Comparison of ENCODE assay signal across 37 cellular contexts in genomic region chr3:99342374-99342773, GRCh38.
"Had no signal": no experiment of that assay in that cellular context is flagged by ENCODE, and none has a peak within 500 bp of the region (broad histone marks: within the 10 kb centered on the region; RNA-seq: fewer than 3 reads in every experiment).

No MANE protein-coding gene starts in this region.

- H3K4me3 Mint-ChIP-seq: activated B cell treated with CpG ODN at 0.5 μM for 24 hours; activated CD4-positive, alpha-beta memory T cell treated with anti-CD3 and anti-CD28 coated beads for 36 hours; activated CD4-positive, alpha-beta T cell treated with anti-CD3 and anti-CD28 coated beads, Interleukin-2, amount 10 ng/mL, durations not matched to agents 24 days and 14 days; activated CD8-positive, alpha-beta T cell treated with anti-CD3 and anti-CD28 coated beads for 36 hours; activated naive CD4-positive, alpha-beta T cell treated with anti-CD3 and anti-CD28 coated beads for 36 hours; activated naive CD8-positive, alpha-beta T cell treated with anti-CD3 and anti-CD28 coated beads for 36 hours; activated T-cell treated with anti-CD3 and anti-CD28 coated beads, Interleukin-2, amount 50 U/mL, for 4 hours; activated T-cell treated with anti-CD3 and anti-CD28 coated beads, Interleukin-2, amount 50 U/mL, for 72 hours; activated T-helper 1 cell treated with anti-CD3 and anti-CD28 coated beads, Interleukin-12 subunit alpha, Interleukin-12 subunit beta, Interleukin-2, Interleukin-4 antibody, amounts not matched to agents 30 ng/mL and 10 ng/mL and 1 ng/mL, durations not matched to agents 14 hours and 24 hours and 36 hours; activated T-helper 17 cell treated with anti-CD3 and anti-CD28 coated beads, Interleukin-2, amount 50 U/mL, for 72 hours; T-helper 1 cell treated with Interleukin-12 subunit alpha and Interleukin-12 subunit beta and Interleukin-4 antibody, amounts not matched to agents 30 μg/mL and 1 μg/mL, for 36 hours; T-helper 2 cell treated with Interferon-gamma antibody and Interleukin-4, amounts not matched to agents 5 μg/mL and 100 μg/mL, for 36 hours had no signal

- ATAC-seq: activated CD8-positive, alpha-beta T cell treated with anti-CD3 and anti-CD28 coated beads for 36 hours; activated naive CD4-positive, alpha-beta T cell treated with anti-CD3 and anti-CD28 coated beads, Interleukin-2, amount 50 U/mL, for 72 hours; activated T-cell treated with anti-CD3 and anti-CD28 coated beads, Interleukin-2, amount 50 U/mL, for 4 hours; activated T-cell treated with anti-CD3 and anti-CD28 coated beads, Interleukin-2, amount 50 U/mL, for 72 hours; activated T-helper 17 cell treated with anti-CD3 and anti-CD28 coated beads, Interleukin-2, amount 50 U/mL, for 72 hours; body of pancreas had no signal

- H3K9me3 ChIP-seq: body of pancreas had no signal

- H3K27me3 ChIP-seq: adrenal gland, body of pancreas, brain microvascular endothelial cell, breast epithelium had no signal

- H3K36me3 ChIP-seq: adrenal gland, brain microvascular endothelial cell, breast epithelium had no signal

- H3K9me3 Mint-ChIP-seq: activated CD8-positive, alpha-beta T cell treated with anti-CD3 and anti-CD28 coated beads for 36 hours; activated T-helper 1 cell treated with anti-CD3 and anti-CD28 coated beads, Interleukin-12 subunit alpha, Interleukin-12 subunit beta, Interleukin-2, Interleukin-4 antibody, amounts not matched to agents 30 ng/mL and 10 ng/mL and 1 ng/mL, durations not matched to agents 14 hours and 24 hours and 36 hours; activated T-helper 17 cell treated with anti-CD3 and anti-CD28 coated beads, Interleukin-2, amount 50 U/mL, for 72 hours; T-helper 1 cell treated with Interleukin-12 subunit alpha and Interleukin-12 subunit beta and Interleukin-4 antibody, amounts not matched to agents 30 μg/mL and 1 μg/mL, for 36 hours; T-helper 2 cell treated with Interferon-gamma antibody and Interleukin-4, amounts not matched to agents 5 μg/mL and 100 μg/mL, for 36 hours had no signal

- FAIRE-seq: astrocyte, TTC549 had no signal

- H3K27ac ChIP-seq: adrenal gland, body of pancreas, brain microvascular endothelial cell, breast epithelium, VCaP had no signal

- H3K4me1 Mint-ChIP-seq: activated B cell treated with CpG ODN at 0.5 μM for 24 hours; activated CD4-positive, alpha-beta T cell treated with anti-CD3 and anti-CD28 coated beads, Interleukin-2, amount 10 ng/mL, durations not matched to agents 24 days and 14 days; activated naive CD8-positive, alpha-beta T cell treated with anti-CD3 and anti-CD28 coated beads for 36 hours; activated T-helper 17 cell treated with anti-CD3 and anti-CD28 coated beads, Interleukin-2, amount 50 U/mL, for 72 hours had no signal

- H3K4me3 ChIP-seq: adrenal gland, body of pancreas, breast epithelium had no signal

- H3K27ac Mint-ChIP-seq: activated B cell treated with CpG ODN at 0.5 μM for 24 hours; activated CD4-positive, alpha-beta memory T cell treated with anti-CD3 and anti-CD28 coated beads for 36 hours; activated CD4-positive, alpha-beta T cell treated with anti-CD3 and anti-CD28 coated beads, Interleukin-2, amount 10 ng/mL, durations not matched to agents 24 days and 14 days; activated CD8-positive, alpha-beta T cell treated with anti-CD3 and anti-CD28 coated beads for 36 hours; activated naive CD4-positive, alpha-beta T cell treated with anti-CD3 and anti-CD28 coated beads for 36 hours; activated naive CD4-positive, alpha-beta T cell treated with anti-CD3 and anti-CD28 coated beads, Interleukin-2, amount 50 U/mL, for 72 hours; activated naive CD8-positive, alpha-beta T cell treated with anti-CD3 and anti-CD28 coated beads for 36 hours; activated T-cell treated with anti-CD3 and anti-CD28 coated beads, Interleukin-2, amount 50 U/mL, for 72 hours; activated T-helper 1 cell treated with anti-CD3 and anti-CD28 coated beads, Interleukin-12 subunit alpha, Interleukin-12 subunit beta, Interleukin-2, Interleukin-4 antibody, amounts not matched to agents 30 ng/mL and 10 ng/mL and 1 ng/mL, durations not matched to agents 14 hours and 24 hours and 36 hours; activated T-helper 17 cell treated with anti-CD3 and anti-CD28 coated beads, Interleukin-2, amount 50 U/mL, for 72 hours; T-helper 1 cell treated with Interleukin-12 subunit alpha and Interleukin-12 subunit beta and Interleukin-4 antibody, amounts not matched to agents 30 μg/mL and 1 μg/mL, for 36 hours; T-helper 2 cell treated with Interferon-gamma antibody and Interleukin-4, amounts not matched to agents 5 μg/mL and 100 μg/mL, for 36 hours had no signal

- H3K4me1 ChIP-seq: adrenal gland, body of pancreas, breast epithelium had no signal

- DNase-seq: activated B cell treated with CpG ODN at 0.5 μM for 24 hours; activated CD4-positive, alpha-beta memory T cell treated with anti-CD3 and anti-CD28 coated beads for 36 hours; activated CD4-positive, alpha-beta T cell treated with anti-CD3 and anti-CD28 coated beads for 4 hours; activated CD4-positive, alpha-beta T cell treated with anti-CD3 and anti-CD28 coated beads, Interleukin-2, amount 10 ng/mL, durations not matched to agents 24 days and 14 days; activated CD4-positive, alpha-beta T cell treated with anti-CD3 and anti-CD28 coated beads, Interleukin-2, amount 50 U/mL, for 1 hour; activated CD4-positive, alpha-beta T cell treated with anti-CD3 and anti-CD28 coated beads, Interleukin-2, amount 50 U/mL, for 4 hours; activated CD4-positive, CD25-positive, alpha-beta regulatory T cell treated with anti-CD3 and anti-CD28 coated beads, Interleukin-2, amount 50 U/mL, for 72 hours; activated CD8-positive, alpha-beta memory T cell treated with anti-CD3 and anti-CD28 coated beads, Interleukin-2, amount 50 U/mL, for 4 hours; activated CD8-positive, alpha-beta T cell treated with anti-CD3 and anti-CD28 coated beads for 36 hours; activated effector memory CD4-positive, alpha-beta T cell treated with anti-CD3 and anti-CD28 coated beads, Interleukin-2, amount 50 U/mL, for 16 hours; activated gamma-delta T cell treated with Interleukin-2 at 50 U/mL for 16 hours; activated naive CD4-positive, alpha-beta T cell; activated naive CD4-positive, alpha-beta T cell treated with anti-CD3 and anti-CD28 coated beads for 36 hours; activated naive CD4-positive, alpha-beta T cell treated with anti-CD3 and anti-CD28 coated beads, Interleukin-2, amount 50 U/mL, for 16 hours; activated naive CD8-positive, alpha-beta T cell treated with anti-CD3 and anti-CD28 coated beads for 36 hours; activated T-cell treated with anti-CD3 and anti-CD28 coated beads for 4 hours; activated T-cell treated with anti-CD3 and anti-CD28 coated beads, Interleukin-2, amount 50 U/mL, for 1 hour; activated T-cell treated with anti-CD3 and anti-CD28 coated beads, Interleukin-2, amount 50 U/mL, for 4 hours; activated T-cell treated with anti-CD3 and anti-CD28 coated beads, Interleukin-2, amount 50 U/mL, for 72 hours; adrenal gland; amniotic stem cell; aorta; body of pancreas; brain microvascular endothelial cell; central memory CD4-positive, alpha-beta T cell; T-helper 1 cell; T-helper 2 cell; T-helper 9 cell had no signal

- H3K36me3 Mint-ChIP-seq: activated CD4-positive, alpha-beta memory T cell treated with anti-CD3 and anti-CD28 coated beads for 36 hours; activated naive CD4-positive, alpha-beta T cell treated with anti-CD3 and anti-CD28 coated beads, Interleukin-2, amount 50 U/mL, for 72 hours; activated naive CD8-positive, alpha-beta T cell treated with anti-CD3 and anti-CD28 coated beads for 36 hours had no signal

- H3K27me3 Mint-ChIP-seq: activated B cell treated with CpG ODN at 0.5 μM for 24 hours; activated CD4-positive, alpha-beta memory T cell treated with anti-CD3 and anti-CD28 coated beads for 36 hours; activated CD4-positive, alpha-beta T cell treated with anti-CD3 and anti-CD28 coated beads, Interleukin-2, amount 10 ng/mL, durations not matched to agents 24 days and 14 days; activated CD8-positive, alpha-beta T cell treated with anti-CD3 and anti-CD28 coated beads for 36 hours; activated naive CD8-positive, alpha-beta T cell treated with anti-CD3 and anti-CD28 coated beads for 36 hours; activated T-helper 17 cell treated with anti-CD3 and anti-CD28 coated beads, Interleukin-2, amount 50 U/mL, for 72 hours had no signal
